Comparison of ENCODE assay signal across 23 cellular contexts in genomic region chr5:136522217-136522956, GRCh38.
A peak's percentile ranks its signal among the peaks of the same experiment; 100 is the strongest.
DNase-seq lines count a peak whose midpoint lies in the region; ATAC-seq, FAIRE-seq and TF ChIP-seq lines count a peak whose summit lies in the region.
"Had no signal": no experiment of that assay in that cellular context is flagged by ENCODE, and none has a peak within 500 bp of the region (broad histone marks: within the 10 kb centered on the region; RNA-seq: fewer than 3 reads in every experiment).

No MANE protein-coding gene starts in this region.

- H3K23me2 ChIP-seq in H1 (ENCODE audit: low read depth, low read length): no peaks in the 10 kb centered on the region

- no peak overlapping the region for H2AK5ac ChIP-seq in H1 (ENCODE audit: low read depth, low read length)

- no peaks in the 10 kb centered on the region for H3K79me2 ChIP-seq in H1 (ENCODE audit: control insufficient read depth in 1 of 2, insufficient read depth in 2 of 2, low read length in 2 of 2)

- no peak overlapping the region for H3K14ac ChIP-seq in H1 (ENCODE audit: insufficient read length)

- TF ChIP-seq CTCF in right atrium auricular region (IDR thresholded peaks at IDR 0.05) (no peak), H1 (IDR thresholded peaks at IDR 0.05; ENCODE audit: control extremely low read depth in 1 of 3, insufficient read depth in 1 of 3, low read depth in 1 of 3, low read length in 3 of 3) (no peak)

- peak overlapping the region; percentile 8 for H2BK120ac ChIP-seq in H1 (replicated peaks; ENCODE audit: low read depth, low read length)

- no peak overlapping the region for H4K5ac ChIP-seq in H1 (ENCODE audit: insufficient read length, low read depth, low read length)

- no peaks in the 10 kb centered on the region for H3K79me1 ChIP-seq in H1 (ENCODE audit: low read depth, low read length)

- no peak overlapping the region for H2BK15ac ChIP-seq in H1 (ENCODE audit: low read length)

- H4K8ac ChIP-seq in H1 (ENCODE audit: extremely low read depth, insufficient read depth, low read length): no peak overlapping the region

- H2BK5ac ChIP-seq in H1 (ENCODE audit: low read depth, low read length): no peak overlapping the region

- no peak for FAIRE-seq in H1 (lab: Jason Lieb, UNC)
- FAIRE-seq: A204.1, D721Med had no signal

- H3K4me2 ChIP-seq in H1 (ENCODE audit: insufficient read depth in 1 of 2, low read depth in 2 of 2, low read length in 2 of 2): no peak overlapping the region

- H3K4ac ChIP-seq in H1 (replicated peaks; ENCODE audit: insufficient read length, low read depth, low read length): no peak overlapping the region

- TF ChIP-seq POLR2A in H1 (IDR thresholded peaks at IDR 0.05; ENCODE audit: control extremely low read depth in 1 of 2, low read depth in 2 of 2, low read length in 2 of 2): no peak
- TF ChIP-seq POLR2A in erythroblast (IDR thresholded peaks at IDR 0.05; ENCODE audit: low read length): no peak

- H4K20me1 ChIP-seq in H1 (replicated peaks in 1 of 2; ENCODE audit: control insufficient read depth in 1 of 2, insufficient read depth in 2 of 2, low read length in 2 of 2): no peaks in the 10 kb centered on the region

- H3K56ac ChIP-seq in H1 (replicated peaks; ENCODE audit: insufficient read length, low read depth, low read length): no peak overlapping the region

- no peak overlapping the region for H2AFZ ChIP-seq in H1 (ENCODE audit: low read length)

- H3K9me3 ChIP-seq in right atrium auricular region: no peaks in the 10 kb centered on the region
- H3K9me3 ChIP-seq in H1 (ENCODE audit: insufficient read depth in 2 of 2, low read depth in 1 of 2, low read length in 1 of 2): no peaks in the 10 kb centered on the region
- H3K9me3 ChIP-seq: SJCRH30 had no signal

- no peak for TF ChIP-seq EP300 in H1 (IDR thresholded peaks at IDR 0.05; ENCODE audit: borderline replicate concordance in 1 of 2, low read depth in 2 of 2, low read length in 2 of 2)

- H3K9ac ChIP-seq in H1 (replicated peaks in 1 of 4; ENCODE audit: extremely low read depth in 1 of 4, low read depth in 3 of 4, low read length in 3 of 4): no peak overlapping the region

- no peaks in the 10 kb centered on the region for H3K4me1 ChIP-seq in right atrium auricular region
- peaks cover 0 to 8% (median 0%) of the 10 kb centered on the region in 4 experiments; a peak in 1 of 7 replicates for H3K4me1 ChIP-seq in H1 (replicated peaks in 1 of 4; ENCODE audit: control insufficient read depth in 3 of 4, insufficient read depth in 4 of 4, low read length in 3 of 4)
- H3K4me1 ChIP-seq: SJCRH30 had no signal

- 67% methylated on average over 3 of the region's 3 CpGs; no CpG with 5 or more reads in 1 of the 2 experiments for WGBS in H1 (ENCODE audit: extremely low coverage in 1 of 2, insufficient coverage in 1 of 2, insufficient read length in 1 of 2, insufficient replicate concordance in 2 of 2, low coverage in 1 of 2, low lambda C conversion rate in 2 of 2, missing lambda C conversion rate in 1 of 2), 2 experiments

- CTCF ChIA-PET in H1 (lab: Charles Lee; ENCODE audit: partially characterized antibody): interaction anchor here (0.6 to 1.0 kb wide), 2 partner anchors 17 to 38 kb away, joined by 3 read pairs; no protein-coding TSS in a partner anchor

- H3K27me3 ChIP-seq in right atrium auricular region (no peaks in the 10 kb centered on the region), H1 (replicated peaks in 1 of 4; ENCODE audit: control insufficient read depth in 3 of 4, extremely low read depth in 1 of 4, insufficient read depth in 3 of 4, low read length in 3 of 4) (no peaks in the 10 kb centered on the region)
- H3K27me3 ChIP-seq: SJCRH30 had no signal

- no peak overlapping the region for H4K91ac ChIP-seq in H1 (replicated peaks; ENCODE audit: insufficient read length, low read length)

- no peak for TF ChIP-seq RAD21 in H1 (IDR thresholded peaks at IDR 0.05 in 1 of 2, conservative IDR thresholded peaks at IDR 0.05 in 1 of 2; ENCODE audit: low read depth in 2 of 2, low read length in 2 of 2)

- H3K23ac ChIP-seq in H1 (ENCODE audit: insufficient read length): no peak overlapping the region

- H2BK20ac ChIP-seq in H1 (ENCODE audit: low read length): no peak overlapping the region

- H3K27ac ChIP-seq in right atrium auricular region (no peak overlapping the region), H1 (ENCODE audit: low read depth, low read length) (no peak overlapping the region)
- H3K27ac ChIP-seq: SJCRH30 had no signal

- H3K4me3 ChIP-seq in right atrium auricular region (no peak overlapping the region), H1 (ENCODE audit: extremely low read depth in 1 of 4, insufficient read depth in 2 of 4, low read depth in 3 of 4, low read length in 4 of 4) (no peak overlapping the region)
- H3K4me3 ChIP-seq: SJCRH30 had no signal

- ATAC-seq in Right ventricle myocardium inferior: peak; percentile 76
- ATAC-seq in sciatic nerve: peak; percentile 48
- no peak for ATAC-seq in activated CD4-positive, CD25-positive, alpha-beta regulatory T cell treated with anti-CD3 and anti-CD28 coated beads, Interleukin-2, amount 50 U/mL, for 24 hours
- ATAC-seq: Panc1 had no signal

- no peak overlapping the region for H3K18ac ChIP-seq in H1 (ENCODE audit: extremely low read depth, low read length)

- intact Hi-C loops in Right ventricle myocardium inferior (cut with DNase I): no loop called here
- intact Hi-C loops in sciatic nerve (cut with DNase I): no loop called here

- H3K36me3 ChIP-seq in right atrium auricular region: no peaks in the 10 kb centered on the region
- H3K36me3 ChIP-seq in H1 (ENCODE audit: control insufficient read depth in 2 of 4, insufficient read depth in 4 of 4, low read length in 3 of 4): no peaks in the 10 kb centered on the region
- H3K36me3 ChIP-seq: SJCRH30 had no signal

- DNase-seq in Right ventricle myocardium inferior (ENCODE audit: missing footprints): no peak
- no peak for DNase-seq in right atrium auricular region (ENCODE audit: low spot score)
- DNase-seq in NCI-H446 treated with DMSO at 0.1 percent for 48 hours (lab: John Stamatoyannopoulos, UW): peak; percentile 12
- DNase-seq in H1 (ENCODE audit: low read depth in 1 of 2, low spot score in 2 of 2): no peak
- DNase-seq in sciatic nerve (ENCODE audit: low spot score): no peak
- no peak for DNase-seq in erythroblast (lab: John Stamatoyannopoulos, UW)
- DNase-seq in dedifferentiated amniotic fluid mesenchymal stem cell (ENCODE audit: extremely low spot score): no peak
- DNase-seq: DMS53; EL; GF-D8; H7; Karpas-422; NCI-H1417; NCI-H1694 treated with DMSO at 0.1 percent for 48 hours; NCI-H2081 treated with DMSO at 0.1 percent for 48 hours; NCI-H2171 treated with DMSO at 0.1 percent for 48 hours; NCI-H526 treated with DMSO at 0.1 percent for 48 hours; NK-92 treated with Interleukin-12 subunit alpha and Interleukin-12 subunit beta, amount 100 ng/mL, for 24 hours; SJCRH30 had no signal

- no peak overlapping the region for H2BK12ac ChIP-seq in H1 (ENCODE audit: low read depth, low read length)

- POLR2A ChIA-PET in H1 (lab: Charles Lee; ENCODE audit: partially characterized antibody): no interaction called here

TF ChIP-seq in H1, 55 proteins besides CTCF, POLR2A, EP300 and RAD21:
- TF ChIP-seq BCL11A (IDR thresholded peaks at IDR 0.05; ENCODE audit: low read depth in 2 of 2, low read length in 2 of 2): no peak
- no peak for TF ChIP-seq PHF8 (conservative IDR thresholded peaks at IDR 0.05; ENCODE audit: low read depth, low read length)
- no peak for TF ChIP-seq TAF7 (optimal IDR thresholded peaks at IDR 0.05; ENCODE audit: borderline replicate concordance, low read depth, low read length)
- no peak for TF ChIP-seq RXRA (IDR thresholded peaks at IDR 0.05; ENCODE audit: insufficient read depth, low read depth, low read length)
- no peak for TF ChIP-seq ASH2L (IDR thresholded peaks at IDR 0.05; ENCODE audit: low read length)
- no peak for TF ChIP-seq MAFK (IDR thresholded peaks at IDR 0.05; ENCODE audit: low read depth, low read length)
- TF ChIP-seq SUZ12 (IDR thresholded peaks at IDR 0.05; ENCODE audit: low read length): no peak
- TF ChIP-seq KDM5A (IDR thresholded peaks at IDR 0.05; ENCODE audit: low read length): no peak
- TF ChIP-seq BACH1 (IDR thresholded peaks at IDR 0.05; ENCODE audit: low read length): no peak
- TF ChIP-seq RNF2 (IDR thresholded peaks at IDR 0.05; ENCODE audit: borderline replicate concordance, low read depth, low read length, missing control alignments, poor library complexity, severe bottlenecking): no peak
- TF ChIP-seq HDAC2 (IDR thresholded peaks at IDR 0.05; ENCODE audit: borderline replicate concordance in 1 of 2, low read depth in 2 of 2, low read length in 2 of 2): no peak
- no peak for TF ChIP-seq SP4 (IDR thresholded peaks at IDR 0.05; ENCODE audit: low read length)
TF ChIP-seq in H1: peak in this region for 0.

Comparison
In these comparisons a context has a peak if more than half of its experiments do, and no peak if none do; other contexts are left out.
1. ATAC-seq: peak in Right ventricle myocardium inferior (single experiment) and sciatic nerve (single experiment); none in activated CD4-positive, CD25-positive, alpha-beta regulatory T cell treated with anti-CD3 and anti-CD28 coated beads, Interleukin-2, amount 50 U/mL, for 24 hours (0 of 2).